26 cellular contexts compared by ENCODE assay signal in genomic region chr4:10421344-10422055, GRCh38. TPM values are rescaled to one million over a fixed set of nuclear protein-coding genes. Genes with fewer than 3 reads are reported as not detected.
A peak's percentile ranks its signal among the peaks of the same experiment; 100 is the strongest.
DNase-seq lines count a peak whose midpoint lies in the region; ATAC-seq and TF ChIP-seq lines count a peak whose summit lies in the region.
"Had no signal": no experiment of that assay in that cellular context is flagged by ENCODE, and none has a peak within 500 bp of the region (broad histone marks: within the 10 kb centered on the region; RNA-seq: fewer than 3 reads in every experiment).

No MANE protein-coding gene starts in this region.

- H3K27me3 ChIP-seq in CD4-positive, alpha-beta T cell (ENCODE audit: control insufficient read depth, insufficient read depth, low read length), result no peaks in the 10 kb centered on the region
- H3K27me3 ChIP-seq in PC-3 (ENCODE audit: low read length) (no peaks in the 10 kb centered on the region), osteoblast (ENCODE audit: insufficient read depth, low read length) (no peaks in the 10 kb centered on the region)
- H3K27me3 ChIP-seq: heart left ventricle, left lung, neural progenitor cell, Peyer's patch, SJSA1, upper lobe of right lung had no signal

- H3F3A ChIP-seq in PC-3 (ENCODE audit: low read length, unreplicated experiment), result no peaks in the 10 kb centered on the region

- H3K36me3 ChIP-seq in PC-3 (ENCODE audit: low read depth, low read length), result no peaks in the 10 kb centered on the region
- no peaks in the 10 kb centered on the region for H3K36me3 ChIP-seq in osteoblast (ENCODE audit: insufficient read depth, low read length)
- H3K36me3 ChIP-seq: heart left ventricle, left lung, neural progenitor cell, Peyer's patch, SJSA1, upper lobe of right lung, WERI-Rb-1 had no signal

- CTCF ChIA-PET in CD4-positive, alpha-beta T cell (lab: Charles Lee), result no interaction called here
- CTCF ChIA-PET in PC-3 (lab: Charles Lee), result no interaction called here

- intact Hi-C loops in CD4-positive, alpha-beta T cell (cut with DNase I, micrococcal nuclease), result no loop called here
- intact Hi-C loops in PC-3 (cut with micrococcal nuclease), result no loop called here

- H3K9me3 Mint-ChIP-seq in CD4-positive, alpha-beta T cell, result peaks cover 9% of the 10 kb centered on the region
- H3K9me3 Mint-ChIP-seq in memory B cell, result peaks cover 13% of the 10 kb centered on the region

- no peak overlapping the region for H3K27ac ChIP-seq in CD4-positive, alpha-beta T cell (ENCODE audit: low read depth, low read length)
- H3K27ac ChIP-seq in PC-3 (ENCODE audit: low read length) (no peak overlapping the region), osteoblast (ENCODE audit: low read depth, low read length) (no peak overlapping the region)
- H3K27ac ChIP-seq: heart left ventricle, left lung, neural progenitor cell, Peyer's patch, psoas muscle, SJSA1, upper lobe of right lung, WERI-Rb-1 had no signal

- peaks cover 8% of the 10 kb centered on the region for H3K4me1 Mint-ChIP-seq in CD4-positive, alpha-beta T cell (ENCODE audit: low read depth)
- peaks cover 21% of the 10 kb centered on the region for H3K4me1 Mint-ChIP-seq in memory B cell
- H3K4me1 Mint-ChIP-seq: neural progenitor cell had no signal

- H3K4me1 ChIP-seq in PC-3 (ENCODE audit: insufficient read depth, low read length) (no peaks in the 10 kb centered on the region), osteoblast (ENCODE audit: insufficient read depth, low read length) (no peaks in the 10 kb centered on the region)
- H3K4me1 ChIP-seq: heart left ventricle, left lung, neural progenitor cell, Peyer's patch, psoas muscle, SJSA1, upper lobe of right lung had no signal

- H2AFZ ChIP-seq in PC-3 (ENCODE audit: low read length) (no peak overlapping the region), osteoblast (ENCODE audit: low read length) (no peak overlapping the region)
- H2AFZ ChIP-seq: neural progenitor cell had no signal

- no peak for DNase-seq in CD4-positive, alpha-beta T cell
- DNase-seq in ELF-1 (ENCODE audit: low read depth, low spot score) (peak; percentile 48), PC-3 (peak; percentile 7), memory B cell (ENCODE audit: low spot score in 2 of 2) (no peak), islet precursor cell (no peak), osteoblast (ENCODE audit: insufficient read length, low spot score, missing footprints) (no peak), NCI-H82 treated with DMSO at 0.1 percent for 48 hours (lab: John Stamatoyannopoulos, UW; ENCODE audit: unreplicated experiment) (no peak)
- DNase-seq: activated CD4-positive, alpha-beta T cell treated with anti-CD3 and anti-CD28 coated beads, Interleukin-2, amount 50 U/mL, for 48 hours; activated T-cell treated with anti-CD3 and anti-CD28 coated beads, Interleukin-2, amount 50 U/mL, for 1 hour; cortex of kidney; EL; heart left ventricle; left lung; mucosa of descending colon; NCI-H187 treated with DMSO at 0.1 percent for 48 hours; NCI-H345; NK-92 treated with Interleukin-12 subunit alpha and Interleukin-12 subunit beta, amount 100 ng/mL, for 24 hours; psoas muscle; stimulated activated CD4-positive, alpha-beta T cell treated with anti-CD3 and anti-CD28 coated beads, Interleukin-4, amount 100 ng/mL, for 24 hours; upper lobe of right lung; WERI-Rb-1 had no signal

- H3K9me2 ChIP-seq in PC-3 (replicated peaks; ENCODE audit: low read length), result no peaks in the 10 kb centered on the region

- H3K27me3 Mint-ChIP-seq in CD4-positive, alpha-beta T cell, result no peaks in the 10 kb centered on the region
- no peaks in the 10 kb centered on the region for H3K27me3 Mint-ChIP-seq in memory B cell

- no peak for TF ChIP-seq CTCF in CD4-positive, alpha-beta T cell (IDR thresholded peaks at IDR 0.05)
- no peak for TF ChIP-seq CTCF in PC-3 (conservative IDR thresholded peaks at IDR 0.05; ENCODE audit: low read depth, low read length)
- TF ChIP-seq CTCF in osteoblast (IDR thresholded peaks at IDR 0.05; ENCODE audit: extremely low read depth, low read depth, low read length), result no peak

- H3K79me2 ChIP-seq in PC-3 (ENCODE audit: low read length), result no peaks in the 10 kb centered on the region
- no peaks in the 10 kb centered on the region for H3K79me2 ChIP-seq in osteoblast (ENCODE audit: insufficient read depth, low read length)

- POLR2A ChIA-PET in CD4-positive, alpha-beta T cell (lab: Charles Lee), result no interaction called here
- POLR2A ChIA-PET in PC-3 (lab: Charles Lee; ENCODE audit: unreplicated experiment), result no interaction called here

- H3K4me3 Mint-ChIP-seq in CD4-positive, alpha-beta T cell, result no peak overlapping the region
- H3K4me3 Mint-ChIP-seq in memory B cell, result no peak overlapping the region
- H3K4me3 Mint-ChIP-seq: neural progenitor cell; T-helper 1 cell treated with Interleukin-12 subunit alpha and Interleukin-12 subunit beta and Interleukin-4 antibody, amounts not matched to agents 30 μg/mL and 1 μg/mL, for 36 hours had no signal

- ATAC-seq in CD4-positive, alpha-beta T cell (ENCODE audit: poor library complexity), result peak; percentile 60
- ATAC-seq in PC-3, result no peak
- ATAC-seq in memory B cell (ENCODE audit: low read depth), result peak; percentile 97
- ATAC-seq: heart left ventricle, left lung, mucosa of descending colon, psoas muscle, upper lobe of right lung had no signal

- no peaks in the 10 kb centered on the region for H4K20me1 ChIP-seq in PC-3 (ENCODE audit: low read length)
- H4K20me1 ChIP-seq in osteoblast (ENCODE audit: insufficient read depth, low read length), result no peaks in the 10 kb centered on the region

- H3K4me3 ChIP-seq in PC-3 (ENCODE audit: low read length), result no peak overlapping the region
- H3K4me3 ChIP-seq in osteoblast (ENCODE audit: insufficient read depth, low read length), result no peak overlapping the region
- H3K4me3 ChIP-seq: heart left ventricle, left lung, mucosa of descending colon, neural progenitor cell, Peyer's patch, psoas muscle, SJSA1, smooth muscle cell, upper lobe of right lung had no signal

- H3K27ac Mint-ChIP-seq in CD4-positive, alpha-beta T cell, result peak overlapping the region; percentile 79
- H3K27ac Mint-ChIP-seq in memory B cell, result peak overlapping the region; percentile 79
- H3K27ac Mint-ChIP-seq: neural progenitor cell; T-helper 1 cell treated with Interleukin-12 subunit alpha and Interleukin-12 subunit beta and Interleukin-4 antibody, amounts not matched to agents 30 μg/mL and 1 μg/mL, for 36 hours had no signal

- peaks cover 7% of the 10 kb centered on the region for H3K36me3 Mint-ChIP-seq in CD4-positive, alpha-beta T cell (ENCODE audit: low read depth)
- H3K36me3 Mint-ChIP-seq in memory B cell, result peaks cover 13% of the 10 kb centered on the region
- H3K36me3 Mint-ChIP-seq: neural progenitor cell had no signal

- H3K9ac ChIP-seq in PC-3 (ENCODE audit: low read length), result no peak overlapping the region
- H3K9ac ChIP-seq: neural progenitor cell had no signal

- no peak overlapping the region for H3K4me2 ChIP-seq in PC-3 (ENCODE audit: low read length)
- H3K4me2 ChIP-seq in osteoblast (ENCODE audit: insufficient read depth, low read length), result no peak overlapping the region
- H3K4me2 ChIP-seq: neural progenitor cell, smooth muscle cell had no signal

- no TSS peak for BruUV-seq in PC-3 (replicated peaks; lab: Mats Ljungman, UMichigan)

- no peaks in the 10 kb centered on the region for H3K9me3 ChIP-seq in CD4-positive, alpha-beta T cell (ENCODE audit: control insufficient read depth, low read length)
- H3K9me3 ChIP-seq in PC-3 (ENCODE audit: low read length) (no peaks in the 10 kb centered on the region), osteoblast (ENCODE audit: low read depth, low read length) (no peaks in the 10 kb centered on the region)
- H3K9me3 ChIP-seq: mucosa of descending colon, Peyer's patch, SJSA1, upper lobe of right lung had no signal

RNA-seq across cellular contexts. Expression of gene ZNF518B, which starts 35.7 kb away (rescaled TPM):
- 10 to 100 TPM; 36.5 to 37.5 TPM for total RNA-seq in CD4-positive, alpha-beta T cell
- total RNA-seq in PC-3 (2014; rRNA removed) (15.6 and 16.2 TPM in 2 replicates), osteoblast (24.8 and 25.3 TPM in 2 replicates)

Comparison
In these comparisons a context has a peak if more than half of its experiments do, and no peak if none do; other contexts are left out.
1. DNase-seq: peak in ELF-1 (single experiment) and PC-3 (single experiment); none in CD4-positive, alpha-beta T cell (0 of 10), memory B cell (0 of 2), islet precursor cell (single experiment), osteoblast (single experiment) and NCI-H82 treated with DMSO at 0.1 percent for 48 hours (single experiment).